ENCODE assay signal across 1 cellular context in genomic region chr1:5404412-5405203, GRCh38.
TF ChIP-seq lines count a peak whose summit lies in the region.

No MANE protein-coding gene starts in this region.

TF ChIP-seq in Ishikawa, 13 proteins besides CTCF, POLR2A, EP300 and RAD21 (continued from another document):
- TF ChIP-seq, protein P1, sequence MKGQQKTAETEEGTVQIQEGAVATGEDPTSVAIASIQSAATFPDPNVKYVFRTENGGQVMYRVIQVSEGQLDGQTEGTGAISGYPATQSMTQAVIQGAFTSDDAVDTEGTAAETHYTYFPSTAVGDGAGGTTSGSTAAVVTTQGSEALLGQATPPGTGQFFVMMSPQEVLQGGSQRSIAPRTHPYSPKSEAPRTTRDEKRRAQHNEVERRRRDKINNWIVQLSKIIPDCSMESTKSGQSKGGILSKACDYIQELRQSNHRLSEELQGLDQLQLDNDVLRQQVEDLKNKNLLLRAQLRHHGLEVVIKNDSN (IDR thresholded peaks at IDR 0.05): 0 out of 2 replicates have a peak, but pooled peaks have one; percentile 5
- TF ChIP-seq ZBTB7A (IDR thresholded peaks at IDR 0.05; ENCODE audit: low read depth) (0 out of 2 replicates have a peak, but pooled peaks have one; percentile 68), CEBPB (IDR thresholded peaks at IDR 0.05) (no peak), TAF1 (IDR thresholded peaks at IDR 0.05; ENCODE audit: low read depth) (no peak), EGR1 (IDR thresholded peaks at IDR 0.05) (no peak), NFIC (IDR thresholded peaks at IDR 0.05) (peak; percentile 93)
- TF ChIP-seq, protein P2, sequence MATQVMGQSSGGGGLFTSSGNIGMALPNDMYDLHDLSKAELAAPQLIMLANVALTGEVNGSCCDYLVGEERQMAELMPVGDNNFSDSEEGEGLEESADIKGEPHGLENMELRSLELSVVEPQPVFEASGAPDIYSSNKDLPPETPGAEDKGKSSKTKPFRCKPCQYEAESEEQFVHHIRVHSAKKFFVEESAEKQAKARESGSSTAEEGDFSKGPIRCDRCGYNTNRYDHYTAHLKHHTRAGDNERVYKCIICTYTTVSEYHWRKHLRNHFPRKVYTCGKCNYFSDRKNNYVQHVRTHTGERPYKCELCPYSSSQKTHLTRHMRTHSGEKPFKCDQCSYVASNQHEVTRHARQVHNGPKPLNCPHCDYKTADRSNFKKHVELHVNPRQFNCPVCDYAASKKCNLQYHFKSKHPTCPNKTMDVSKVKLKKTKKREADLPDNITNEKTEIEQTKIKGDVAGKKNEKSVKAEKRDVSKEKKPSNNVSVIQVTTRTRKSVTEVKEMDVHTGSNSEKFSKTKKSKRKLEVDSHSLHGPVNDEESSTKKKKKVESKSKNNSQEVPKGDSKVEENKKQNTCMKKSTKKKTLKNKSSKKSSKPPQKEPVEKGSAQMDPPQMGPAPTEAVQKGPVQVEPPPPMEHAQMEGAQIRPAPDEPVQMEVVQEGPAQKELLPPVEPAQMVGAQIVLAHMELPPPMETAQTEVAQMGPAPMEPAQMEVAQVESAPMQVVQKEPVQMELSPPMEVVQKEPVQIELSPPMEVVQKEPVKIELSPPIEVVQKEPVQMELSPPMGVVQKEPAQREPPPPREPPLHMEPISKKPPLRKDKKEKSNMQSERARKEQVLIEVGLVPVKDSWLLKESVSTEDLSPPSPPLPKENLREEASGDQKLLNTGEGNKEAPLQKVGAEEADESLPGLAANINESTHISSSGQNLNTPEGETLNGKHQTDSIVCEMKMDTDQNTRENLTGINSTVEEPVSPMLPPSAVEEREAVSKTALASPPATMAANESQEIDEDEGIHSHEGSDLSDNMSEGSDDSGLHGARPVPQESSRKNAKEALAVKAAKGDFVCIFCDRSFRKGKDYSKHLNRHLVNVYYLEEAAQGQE (IDR thresholded peaks at IDR 0.05; ENCODE audit: low read depth): no peak; the same call in 1 of the 2 replicates
